In genomic region chr9:116525611-116526010, GRCh38 we compare ENCODE assay signal across 30 cellular contexts.
"Had no signal": no experiment of that assay in that cellular context is flagged by ENCODE, and none has a peak within 500 bp of the region (broad histone marks: within the 10 kb centered on the region; RNA-seq: fewer than 3 reads in every experiment).

No MANE protein-coding gene starts in this region.

- H3K4me1 ChIP-seq: breast epithelium had no signal

- FAIRE-seq: astrocyte, TTC549 had no signal

- H3K36me3 ChIP-seq: brain microvascular endothelial cell, breast epithelium had no signal

- H3K9me3 ChIP-seq: body of pancreas had no signal

- ATAC-seq: activated CD8-positive, alpha-beta memory T cell treated with anti-CD3 and anti-CD28 coated beads, Interleukin-2, amount 10 ng/mL, durations not matched to agents 7 days and 5 days; activated CD8-positive, alpha-beta T cell treated with anti-CD3 and anti-CD28 coated beads, Interleukin-2, amount 10 ng/mL, durations not matched to agents 7 days and 5 days; activated naive CD8-positive, alpha-beta T cell treated with anti-CD3 and anti-CD28 coated beads, Interleukin-2, amount 50 U/mL, for 24 hours; body of pancreas had no signal

- H3K27me3 ChIP-seq: body of pancreas, brain microvascular endothelial cell, breast epithelium had no signal

- DNase-seq: activated B cell treated with CpG ODN at 0.5 μM for 24 hours; activated CD4-positive, alpha-beta memory T cell treated with anti-CD3 and anti-CD28 coated beads, Interleukin-2, amount 10 ng/mL, durations not matched to agents 7 days and 5 days; activated CD4-positive, alpha-beta T cell treated with anti-CD3 and anti-CD28 coated beads for 48 hours; activated CD4-positive, alpha-beta T cell treated with anti-CD3 and anti-CD28 coated beads, Interleukin-2, amount 10 ng/mL, durations not matched to agents 7 days and 5 days; activated CD4-positive, alpha-beta T cell treated with anti-CD3 and anti-CD28 coated beads, Interleukin-2, amount 50 U/mL, for 48 hours; activated CD4-positive, CD25-positive, alpha-beta regulatory T cell treated with anti-CD3 and anti-CD28 coated beads, Interleukin-2, amount 50 U/mL, for 72 hours; activated CD8-positive, alpha-beta memory T cell treated with anti-CD3 and anti-CD28 coated beads for 24 hours; activated CD8-positive, alpha-beta memory T cell treated with anti-CD3 and anti-CD28 coated beads, Interleukin-2, amount 10 ng/mL, durations not matched to agents 7 days and 5 days; activated CD8-positive, alpha-beta memory T cell treated with anti-CD3 and anti-CD28 coated beads, Interleukin-2, amount 50 U/mL, for 48 hours; activated CD8-positive, alpha-beta T cell treated with anti-CD3 and anti-CD28 coated beads, Interleukin-2, amount 10 ng/mL, durations not matched to agents 7 days and 5 days; activated effector memory CD4-positive, alpha-beta T cell treated with Interleukin-2 at 50 U/mL for 16 hours; activated gamma-delta T cell; activated naive CD4-positive, alpha-beta T cell treated with anti-CD3 and anti-CD28 coated beads, Interleukin-2, amount 10 ng/mL, durations not matched to agents 7 days and 5 days; activated naive CD4-positive, alpha-beta T cell treated with Interleukin-2 at 50 U/mL for 16 hours; activated naive CD8-positive, alpha-beta T cell treated with anti-CD3 and anti-CD28 coated beads, Interleukin-2, amount 10 ng/mL, durations not matched to agents 7 days and 5 days; activated naive CD8-positive, alpha-beta T cell treated with anti-CD3 and anti-CD28 coated beads, Interleukin-2, amount 50 U/mL, for 24 hours; activated T-cell treated with anti-CD3 and anti-CD28 coated beads, Interleukin-2, amount 50 U/mL, for 24 hours; activated T-cell treated with anti-CD3 and anti-CD28 coated beads, Interleukin-2, amount 50 U/mL, for 48 hours; amygdala; anterior cingulate cortex; body of pancreas; brain microvascular endothelial cell; central memory CD4-positive, alpha-beta T cell; T-helper 1 cell; T-helper 2 cell; T-helper 9 cell had no signal

- H3K4me3 ChIP-seq: body of pancreas, breast epithelium had no signal

- H3K27ac ChIP-seq: body of pancreas, brain microvascular endothelial cell, breast epithelium, VCaP had no signal
